In genomic region chr15:69394556-69395282, GRCh38 we compare ENCODE assay signal across 8 cellular contexts. TPM values are rescaled to one million over a fixed set of nuclear protein-coding genes. Genes with fewer than 3 reads are reported as not detected.
DNase-seq lines count a peak whose midpoint lies in the region; ATAC-seq lines count a peak whose summit lies in the region.

No MANE protein-coding gene starts in this region.

- POLR2A ChIA-PET in activated CD4-positive, alpha-beta memory T cell treated with anti-CD3 and anti-CD28 coated beads, Interleukin-2, amount 10 ng/mL, durations not matched to agents 7 days and 5 days (lab: Charles Lee): interaction anchor here (2.0 kb wide), 1 partner anchor 58 kb away, joined by 6 read pairs; the partner anchor contains the start of gene RPLP1

- no peaks in the 10 kb centered on the region for H3K9me3 Mint-ChIP-seq in activated CD4-positive, alpha-beta memory T cell treated with anti-CD3 and anti-CD28 coated beads, Interleukin-2, amount 10 ng/mL, durations not matched to agents 7 days and 5 days

- H3K27me3 Mint-ChIP-seq in activated CD4-positive, alpha-beta memory T cell treated with anti-CD3 and anti-CD28 coated beads, Interleukin-2, amount 10 ng/mL, durations not matched to agents 7 days and 5 days: peaks cover 12% of the 10 kb centered on the region

- H3K27ac Mint-ChIP-seq in activated CD4-positive, alpha-beta memory T cell treated with anti-CD3 and anti-CD28 coated beads, Interleukin-2, amount 10 ng/mL, durations not matched to agents 7 days and 5 days: no peak overlapping the region

- H3K36me3 Mint-ChIP-seq in activated CD4-positive, alpha-beta memory T cell treated with anti-CD3 and anti-CD28 coated beads, Interleukin-2, amount 10 ng/mL, durations not matched to agents 7 days and 5 days (ENCODE audit: low read depth): no peaks in the 10 kb centered on the region

- CTCF ChIA-PET in activated CD4-positive, alpha-beta memory T cell treated with anti-CD3 and anti-CD28 coated beads, Interleukin-2, amount 10 ng/mL, durations not matched to agents 7 days and 5 days (lab: Charles Lee): interaction anchor here (0.7 to 3.5 kb wide), 15 partner anchors 10 to 1721 kb away, joined by 3 to 22 read pairs (median 4); no protein-coding TSS in a partner anchor

- no peak overlapping the region for H3K4me3 Mint-ChIP-seq in activated CD4-positive, alpha-beta memory T cell treated with anti-CD3 and anti-CD28 coated beads, Interleukin-2, amount 10 ng/mL, durations not matched to agents 7 days and 5 days

- ATAC-seq in HG03196 (IDR thresholded peaks at IDR 0.05; ENCODE audit: unreplicated experiment): no peak

- H3K4me1 Mint-ChIP-seq in activated CD4-positive, alpha-beta memory T cell treated with anti-CD3 and anti-CD28 coated beads, Interleukin-2, amount 10 ng/mL, durations not matched to agents 7 days and 5 days: peaks cover 4% of the 10 kb centered on the region

- DNase-seq in D341Med (ENCODE audit: low spot score): peak; percentile 96
- DNase-seq in HCEC 1CT: peak; percentile 51
- peak; percentile 37 for DNase-seq in NCI-H774 (lab: John Stamatoyannopoulos, UW)
- peak; percentile 80 for DNase-seq in activated CD4-positive, alpha-beta memory T cell treated with anti-CD3 and anti-CD28 coated beads, Interleukin-2, amount 10 ng/mL, durations not matched to agents 7 days and 5 days
- peak; percentile 74 for DNase-seq in effector CD4-positive, alpha-beta T cell
- peak; percentile 70 to 78 for DNase-seq in lung microvascular endothelial cell (ENCODE audit: low read depth in 2 of 2)
- DNase-seq in stimulated activated CD8-positive, alpha-beta memory T cell treated with anti-CD3 and anti-CD28 coated beads, Interleukin-12 subunit alpha, Interleukin-12 subunit beta, amount 100 ng/mL, for 24 hours (ENCODE audit: extremely low read depth): peak; percentile 59

RNA-seq across cellular contexts. Expression of gene KIF23, which starts 19.4 kb away (rescaled TPM):
- 10 to 100 TPM; 55.7 to 60.8 TPM for total RNA-seq in activated CD4-positive, alpha-beta memory T cell treated with anti-CD3 and anti-CD28 coated beads, Interleukin-2, amount 10 ng/mL, durations not matched to agents 7 days and 5 days
- 5.4 and 11.1 TPM in 2 replicates for total RNA-seq in lung microvascular endothelial cell

RNA-seq across cellular contexts. Expression of gene RPLP1, which starts 57.9 kb away (rescaled TPM):
- 1,000 to 10,000 TPM; 1,524 to 1,535 TPM for total RNA-seq in activated CD4-positive, alpha-beta memory T cell treated with anti-CD3 and anti-CD28 coated beads, Interleukin-2, amount 10 ng/mL, durations not matched to agents 7 days and 5 days
- 47.3 and 66.7 TPM in 2 replicates for total RNA-seq in lung microvascular endothelial cell

Comparison
In these comparisons a context has a peak if more than half of its experiments do, and no peak if none do; other contexts are left out.
1. DNase-seq: peak in every context shown above with its lines; median percentile 96 in D341Med; 80 in activated CD4-positive, alpha-beta memory T cell treated with anti-CD3 and anti-CD28 coated beads, Interleukin-2, amount 10 ng/mL, durations not matched to agents 7 days and 5 days; 74 in effector CD4-positive, alpha-beta T cell; 74 in lung microvascular endothelial cell; 59 in stimulated activated CD8-positive, alpha-beta memory T cell treated with anti-CD3 and anti-CD28 coated beads, Interleukin-12 subunit alpha, Interleukin-12 subunit beta, amount 100 ng/mL, for 24 hours; 51 in HCEC 1CT; 37 in NCI-H774.
2. RNA of gene RPLP1, which starts 57.9 kb away (total RNA-seq): 1,524 to 1,535 TPM in activated CD4-positive, alpha-beta memory T cell treated with anti-CD3 and anti-CD28 coated beads, Interleukin-2, amount 10 ng/mL, durations not matched to agents 7 days and 5 days; 47.3 to 66.7 TPM in lung microvascular endothelial cell; every median in the first group is over 10 times any median in the second.